In genomic region chr1:27727126-27727525, GRCh38 we compare ENCODE assay signal across 9 cellular contexts. TPM values are rescaled to one million over a fixed set of nuclear protein-coding genes. Genes with fewer than 3 reads are reported as not detected.
DNase-seq lines count a peak whose midpoint lies in the region; ATAC-seq and TF ChIP-seq lines count a peak whose summit lies in the region.
"Had no signal": no experiment of that assay in that cellular context is flagged by ENCODE, and none has a peak within 500 bp of the region (broad histone marks: within the 10 kb centered on the region; RNA-seq: fewer than 3 reads in every experiment).

No MANE protein-coding gene starts in this region.

- peaks cover 4% of the 10 kb centered on the region; the same call in 1 of the 2 replicates for H3K9me3 Mint-ChIP-seq in HFFc6
- no peaks in the 10 kb centered on the region for H3K9me3 Mint-ChIP-seq in activated T-helper 17 cell treated with anti-CD3 and anti-CD28 coated beads, Interleukin-2, amount 50 U/mL, for 72 hours
- no peaks in the 10 kb centered on the region for H3K9me3 Mint-ChIP-seq in memory B cell

- H3K36me3 Mint-ChIP-seq in HFFc6 (ENCODE audit: low read depth) (peaks cover 5% of the 10 kb centered on the region; the same call in 1 of the 2 replicates), memory B cell (peaks cover 9% of the 10 kb centered on the region)
- H3K36me3 Mint-ChIP-seq in activated T-helper 17 cell treated with anti-CD3 and anti-CD28 coated beads, Interleukin-2, amount 50 U/mL, for 72 hours (ENCODE audit: low read depth): peaks cover 30% of the 10 kb centered on the region

- H3K4me3 Mint-ChIP-seq in HFFc6: peak overlapping the region; percentile 93
- peak overlapping the region; percentile 81 for H3K4me3 Mint-ChIP-seq in activated T-helper 17 cell treated with anti-CD3 and anti-CD28 coated beads, Interleukin-2, amount 50 U/mL, for 72 hours
- H3K4me3 Mint-ChIP-seq in memory B cell: peak overlapping the region; percentile 11

- TF ChIP-seq CTCF in AG10803 (conservative IDR thresholded peaks at IDR 0.05; ENCODE audit: low read length) (no peak), HFFc6 (IDR thresholded peaks at IDR 0.05) (no peak)

- ATAC-seq in activated T-helper 17 cell treated with anti-CD3 and anti-CD28 coated beads, Interleukin-2, amount 50 U/mL, for 72 hours (replicated peaks): no peak
- no peak for ATAC-seq in memory B cell (ENCODE audit: low read depth)

- H3K4me1 Mint-ChIP-seq in HFFc6 (ENCODE audit: low read depth) (peaks cover 17% of the 10 kb centered on the region), memory B cell (peaks cover 8% of the 10 kb centered on the region)
- peaks cover 16% of the 10 kb centered on the region for H3K4me1 Mint-ChIP-seq in activated T-helper 17 cell treated with anti-CD3 and anti-CD28 coated beads, Interleukin-2, amount 50 U/mL, for 72 hours

- H3K4me3 ChIP-seq in AG10803 (ENCODE audit: low read length): peak overlapping the region; percentile 85

- H3K27me3 Mint-ChIP-seq in HFFc6 (ENCODE audit: insufficient read depth): peaks cover 2% of the 10 kb centered on the region; the same call in 1 of the 2 replicates
- H3K27me3 Mint-ChIP-seq in activated T-helper 17 cell treated with anti-CD3 and anti-CD28 coated beads, Interleukin-2, amount 50 U/mL, for 72 hours: no peaks in the 10 kb centered on the region
- no peaks in the 10 kb centered on the region for H3K27me3 Mint-ChIP-seq in memory B cell
- H3K27me3 Mint-ChIP-seq: progenitor cell of endocrine pancreas had no signal

- DNase-seq in AG10803 (ENCODE audit: low read depth): peak; percentile 35
- DNase-seq in HFFc6: peak; percentile 43
- no peak for DNase-seq in memory B cell (ENCODE audit: low spot score in 2 of 2)
- DNase-seq in NCI-H1436 (lab: John Stamatoyannopoulos, UW): no peak
- DNase-seq in HuH-7 (ENCODE audit: low spot score): no peak
- no peak for DNase-seq in hypothalamus (lab: John Stamatoyannopoulos, UW)
- no peak for DNase-seq in NCI-H446 treated with DMSO at 0.1 percent for 48 hours (lab: John Stamatoyannopoulos, UW)

- H3K27ac Mint-ChIP-seq in HFFc6 (peak overlapping the region; percentile 60), memory B cell (peak overlapping the region; percentile 98)
- peak overlapping the region; percentile 38 for H3K27ac Mint-ChIP-seq in activated T-helper 17 cell treated with anti-CD3 and anti-CD28 coated beads, Interleukin-2, amount 50 U/mL, for 72 hours

RNA-seq across cellular contexts. Expression of gene FAM76A, which starts 1.4 kb away (rescaled TPM):
- total RNA-seq in HFFc6 (2021; fragmentation: NEBNext Ultra II Directional; extraction: Animal tissue kit (Norgen Biotek cat#: 25700)): 1 to 10 TPM; 6.7 to 9.2 (median 7.8) TPM
- 1 to 10 TPM; 6.4 to 8.4 TPM for total RNA-seq in activated T-helper 17 cell treated with anti-CD3 and anti-CD28 coated beads, Interleukin-2, amount 50 U/mL, for 72 hours

RNA-seq across cellular contexts. Expression of gene STX12, which starts 45.9 kb away (rescaled TPM):
- total RNA-seq in HFFc6 (2021; fragmentation: NEBNext Ultra II Directional; extraction: Animal tissue kit (Norgen Biotek cat#: 25700)): 10 to 100 TPM; 38.6 to 58.1 (median 46.2) TPM
- total RNA-seq in activated T-helper 17 cell treated with anti-CD3 and anti-CD28 coated beads, Interleukin-2, amount 50 U/mL, for 72 hours: 10 to 100 TPM; 39.1 to 50.7 TPM

RNA-seq across cellular contexts. Expression of gene IFI6, which starts 55.1 kb away (rescaled TPM):
- 10 to 100 TPM; 16.7 to 23.8 (median 20.5) TPM for total RNA-seq in HFFc6 (2021; fragmentation: NEBNext Ultra II Directional; extraction: Animal tissue kit (Norgen Biotek cat#: 25700))
- total RNA-seq in activated T-helper 17 cell treated with anti-CD3 and anti-CD28 coated beads, Interleukin-2, amount 50 U/mL, for 72 hours: 10 to 100 TPM; 32.3 to 43.7 TPM

Comparison
In these comparisons a context has a peak if more than half of its experiments do, and no peak if none do; other contexts are left out.
1. DNase-seq: peak in AG10803 (single experiment) and HFFc6 (single experiment); none in memory B cell (0 of 2), NCI-H1436 (single experiment), HuH-7 (single experiment), hypothalamus (0 of 51) and NCI-H446 treated with DMSO at 0.1 percent for 48 hours (single experiment).
2. H3K27ac Mint-ChIP-seq: peak in every context shown above with its lines; median percentile 98 in memory B cell; 60 in HFFc6; 38 in activated T-helper 17 cell treated with anti-CD3 and anti-CD28 coated beads, Interleukin-2, amount 50 U/mL, for 72 hours.
3. H3K4me3 Mint-ChIP-seq: peak in every context shown above with its lines; median percentile 93 in HFFc6; 81 in activated T-helper 17 cell treated with anti-CD3 and anti-CD28 coated beads, Interleukin-2, amount 50 U/mL, for 72 hours; 11 in memory B cell.